ENCODE assay signal across 23 cellular contexts in the genomic region with DNA sequence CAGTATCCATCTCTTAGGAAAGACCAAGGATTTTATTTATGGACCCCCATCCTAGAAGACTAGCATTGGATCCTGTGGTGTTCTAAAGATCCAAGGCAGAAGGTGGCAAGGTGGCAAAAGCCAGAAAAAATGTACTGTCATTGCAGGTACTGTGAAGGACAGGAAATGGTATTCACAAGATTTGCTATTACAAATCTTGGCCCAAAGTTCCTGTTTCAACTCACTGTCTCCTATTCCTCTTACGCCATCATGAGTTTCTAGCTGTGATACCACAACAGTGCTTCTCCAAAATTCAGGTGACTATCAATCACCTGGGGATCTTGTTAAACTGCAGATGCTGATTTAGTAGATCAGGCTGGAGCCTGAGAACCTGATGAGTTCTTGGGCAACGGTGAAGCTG. TPM values are rescaled to one million over a fixed set of nuclear protein-coding genes. Genes with fewer than 3 reads are reported as not detected.
DNase-seq lines count a peak whose midpoint lies in the region; ATAC-seq and TF ChIP-seq lines count a peak whose summit lies in the region.
"Had no signal": no experiment of that assay in that cellular context is flagged by ENCODE, and none has a peak within 500 bp of the region (broad histone marks: within the 10 kb centered on the region; RNA-seq: fewer than 3 reads in every experiment).

No MANE protein-coding gene starts in this region.

- H3K4me3 ChIP-seq in CD4-positive, alpha-beta memory T cell (ENCODE audit: low read length in 2 of 2): peak overlapping the region in 1 of 2 donors; percentile 13
- H3K4me3 ChIP-seq in Loucy (ENCODE audit: low read length, poor library complexity, severe bottlenecking) (no peak overlapping the region), neutrophil (ENCODE audit: low read depth in 1 of 2, low read length in 1 of 2) (peak overlapping the region; percentile 56 to 60)
- H3K4me3 ChIP-seq: left ventricle myocardium inferior, right lobe of liver, suprapubic skin had no signal

- H3K4me1 Mint-ChIP-seq in CD4-positive, alpha-beta memory T cell: peaks cover 45 to 59% (median 52%) of the 10 kb centered on the region in 4 donors
- H3K4me1 Mint-ChIP-seq in activated T-helper 1 cell treated with anti-CD3 and anti-CD28 coated beads, Interleukin-12 subunit alpha, Interleukin-12 subunit beta, Interleukin-2, Interleukin-4 antibody, amounts not matched to agents 30 ng/mL and 10 ng/mL and 1 ng/mL, durations not matched to agents 14 hours and 24 hours and 36 hours (ENCODE audit: low read depth): peaks cover 54% of the 10 kb centered on the region
- H3K4me1 Mint-ChIP-seq: mesothelial cell of epicardium had no signal

- peak overlapping the region; percentile 36 for H3K27ac ChIP-seq in CD4-positive, alpha-beta memory T cell (ENCODE audit: low read depth, low read length)
- H3K27ac ChIP-seq in neutrophil: peak overlapping the region; percentile 94
- H3K27ac ChIP-seq: left ventricle myocardium inferior, parathyroid adenoma, right lobe of liver, suprapubic skin had no signal

- no peak overlapping the region for H2AFZ ChIP-seq in Loucy (ENCODE audit: low read length)
- H2AFZ ChIP-seq: parathyroid adenoma had no signal

- peak overlapping the region; percentile 70 to 94 (median 91) for H3K27ac Mint-ChIP-seq in CD4-positive, alpha-beta memory T cell
- H3K27ac Mint-ChIP-seq in activated T-helper 1 cell treated with anti-CD3 and anti-CD28 coated beads, Interleukin-12 subunit alpha, Interleukin-12 subunit beta, Interleukin-2, Interleukin-4 antibody, amounts not matched to agents 30 ng/mL and 10 ng/mL and 1 ng/mL, durations not matched to agents 14 hours and 24 hours and 36 hours: peak overlapping the region; percentile 50
- H3K27ac Mint-ChIP-seq: HFFc6, mesothelial cell of epicardium, nephron progenitor cell had no signal

- H3F3A ChIP-seq in Loucy (ENCODE audit: low read depth): no peaks in the 10 kb centered on the region

- DNase-seq in CD4-positive, alpha-beta memory T cell: peak in 4 of 5 donors; percentile 8 to 35 (median 18)
- no peak for DNase-seq in activated T-helper 1 cell treated with anti-CD3 and anti-CD28 coated beads, Interleukin-12 subunit alpha, Interleukin-12 subunit beta, Interleukin-2, Interleukin-4 antibody, amounts not matched to agents 30 ng/mL and 10 ng/mL and 1 ng/mL, durations not matched to agents 14 hours and 24 hours and 36 hours (ENCODE audit: low spot score)
- DNase-seq in NCI-H146 (lab: John Stamatoyannopoulos, UW) (no peak), HPDE6-E6E7 (ENCODE audit: extremely low spot score) (no peak)
- DNase-seq: activated CD4-positive, alpha-beta T cell treated with anti-CD3 and anti-CD28 coated beads for 4 hours; foreskin melanocyte; HFFc6; hippocampal formation; left ventricle myocardium inferior; NCI-H1092; NCI-H2029 treated with DMSO at 0.1 percent for 48 hours; NCI-H226; NCI-H774; nephron progenitor cell; PC-3; right lobe of liver; SHP77 treated with DMSO at 0.1 percent for 48 hours had no signal

- H3K36me3 ChIP-seq in CD4-positive, alpha-beta memory T cell (ENCODE audit: insufficient read depth, low read length): peaks cover 18% of the 10 kb centered on the region
- H3K36me3 ChIP-seq in Loucy (ENCODE audit: insufficient read depth, low read length) (peaks cover 23% of the 10 kb centered on the region; the same call in 1 of the 2 replicates), neutrophil (peaks cover 4% of the 10 kb centered on the region)

- CTCF ChIA-PET in CD4-positive, alpha-beta memory T cell (lab: Charles Lee; ENCODE audit: partially characterized antibody): interaction anchor here (0.7 to 1.5 kb wide), 3 partner anchors 9 to 152 kb away, joined by 3 to 6 read pairs (median 3); no protein-coding TSS in a partner anchor

- peaks cover 12 to 24% of the 10 kb centered on the region in 2 donors for H3K36me3 Mint-ChIP-seq in CD4-positive, alpha-beta memory T cell
- H3K36me3 Mint-ChIP-seq in activated T-helper 1 cell treated with anti-CD3 and anti-CD28 coated beads, Interleukin-12 subunit alpha, Interleukin-12 subunit beta, Interleukin-2, Interleukin-4 antibody, amounts not matched to agents 30 ng/mL and 10 ng/mL and 1 ng/mL, durations not matched to agents 14 hours and 24 hours and 36 hours (ENCODE audit: low read depth): peaks cover 33% of the 10 kb centered on the region

- H3K9ac ChIP-seq in Loucy (ENCODE audit: low read depth, low read length, poor library complexity, severe bottlenecking): no peak overlapping the region
- H3K9ac ChIP-seq: parathyroid adenoma had no signal

- no peaks in the 10 kb centered on the region for H3K27me3 Mint-ChIP-seq in CD4-positive, alpha-beta memory T cell
- no peaks in the 10 kb centered on the region for H3K27me3 Mint-ChIP-seq in activated T-helper 1 cell treated with anti-CD3 and anti-CD28 coated beads, Interleukin-12 subunit alpha, Interleukin-12 subunit beta, Interleukin-2, Interleukin-4 antibody, amounts not matched to agents 30 ng/mL and 10 ng/mL and 1 ng/mL, durations not matched to agents 14 hours and 24 hours and 36 hours (ENCODE audit: insufficient read depth)

- no peaks in the 10 kb centered on the region for H3K9me3 Mint-ChIP-seq in CD4-positive, alpha-beta memory T cell
- H3K9me3 Mint-ChIP-seq in activated T-helper 1 cell treated with anti-CD3 and anti-CD28 coated beads, Interleukin-12 subunit alpha, Interleukin-12 subunit beta, Interleukin-2, Interleukin-4 antibody, amounts not matched to agents 30 ng/mL and 10 ng/mL and 1 ng/mL, durations not matched to agents 14 hours and 24 hours and 36 hours: no peaks in the 10 kb centered on the region
- H3K9me3 Mint-ChIP-seq: HFFc6, mesothelial cell of epicardium, nephron progenitor cell had no signal

- H3K79me2 ChIP-seq in Loucy (ENCODE audit: insufficient read depth, low read length): no peaks in the 10 kb centered on the region
- H3K79me2 ChIP-seq: parathyroid adenoma had no signal

- intact Hi-C loops in CD4-positive, alpha-beta memory T cell (cut with micrococcal nuclease): no loop called here
- intact Hi-C loops in activated T-helper 1 cell treated with anti-CD3 and anti-CD28 coated beads, Interleukin-12 subunit alpha, Interleukin-12 subunit beta, Interleukin-2, Interleukin-4 antibody, amounts not matched to agents 30 ng/mL and 10 ng/mL and 1 ng/mL, durations not matched to agents 14 hours and 24 hours and 36 hours (cut with micrococcal nuclease): loop anchor here (10.0 kb wide), 1 partner anchor 474 kb away; the partner anchor contains the start of gene PRKAB2

- H3K9me2 ChIP-seq in Loucy (replicated peaks; ENCODE audit: low read depth, low read length): no peaks in the 10 kb centered on the region

- H3K9me3 ChIP-seq in CD4-positive, alpha-beta memory T cell (ENCODE audit: control insufficient read depth in 1 of 2, low read length in 2 of 2): no peaks in the 10 kb centered on the region
- H3K9me3 ChIP-seq in Loucy (ENCODE audit: insufficient read depth, low read depth, low read length): no peaks in the 10 kb centered on the region
- H3K9me3 ChIP-seq in neutrophil: no peaks in the 10 kb centered on the region
- H3K9me3 ChIP-seq: left ventricle myocardium inferior, right lobe of liver, suprapubic skin had no signal

- peak overlapping the region; percentile 24 for H3K4me2 ChIP-seq in Loucy (ENCODE audit: low read depth, low read length, poor library complexity, severe bottlenecking)

- H3K27me3 ChIP-seq in CD4-positive, alpha-beta memory T cell (ENCODE audit: insufficient read depth, low read length): no peaks in the 10 kb centered on the region
- H3K27me3 ChIP-seq in Loucy (ENCODE audit: insufficient read depth, low read length, poor library complexity, severe bottlenecking): no peaks in the 10 kb centered on the region
- no peaks in the 10 kb centered on the region for H3K27me3 ChIP-seq in neutrophil
- H3K27me3 ChIP-seq: right lobe of liver, suprapubic skin had no signal

- no peaks in the 10 kb centered on the region for H4K20me1 ChIP-seq in Loucy (ENCODE audit: insufficient read depth, low read length, poor library complexity, severe bottlenecking)

- POLR2A ChIA-PET in CD4-positive, alpha-beta memory T cell (lab: Charles Lee; ENCODE audit: partially characterized antibody): interaction anchor here (0.7 to 4.5 kb wide), 5 partner anchors 9 to 107 kb away, joined by 3 to 18 read pairs (median 3); partner anchors contain the start of genes ACP6 and BCL9

- TF ChIP-seq CTCF in Loucy (conservative IDR thresholded peaks at IDR 0.05; ENCODE audit: low read length) (no peak), neutrophil (IDR thresholded peaks at IDR 0.05) (peak; percentile 34)

- no peak for ATAC-seq in GM21367 (IDR thresholded peaks at IDR 0.05; ENCODE audit: unreplicated experiment)
- ATAC-seq: PC-3 had no signal

- peak overlapping the region in 7 of 8 donors; percentile 54 to 87 (median 80) for H3K4me3 Mint-ChIP-seq in CD4-positive, alpha-beta memory T cell
- no peak overlapping the region for H3K4me3 Mint-ChIP-seq in activated T-helper 1 cell treated with anti-CD3 and anti-CD28 coated beads, Interleukin-12 subunit alpha, Interleukin-12 subunit beta, Interleukin-2, Interleukin-4 antibody, amounts not matched to agents 30 ng/mL and 10 ng/mL and 1 ng/mL, durations not matched to agents 14 hours and 24 hours and 36 hours
- H3K4me3 Mint-ChIP-seq: HFFc6, mesothelial cell of epicardium, nephron progenitor cell had no signal

- peaks cover 46% of the 10 kb centered on the region for H3K4me1 ChIP-seq in CD4-positive, alpha-beta memory T cell (ENCODE audit: insufficient read depth, low read length)
- H3K4me1 ChIP-seq in Loucy (ENCODE audit: insufficient read depth, low read length, poor library complexity, severe bottlenecking) (peaks cover 31% of the 10 kb centered on the region), neutrophil (ENCODE audit: control insufficient read depth in 1 of 2, insufficient read depth in 1 of 2, low read depth in 1 of 2, low read length in 1 of 2) (peaks cover 85% of the 10 kb centered on the region in 2 experiments)
- H3K4me1 ChIP-seq: left ventricle myocardium inferior, right lobe of liver, suprapubic skin had no signal

RNA-seq across cellular contexts. Expression of gene ACP6, which starts 21.4 kb away (rescaled TPM):
- total RNA-seq in CD4-positive, alpha-beta memory T cell: 10 to 100 TPM; 22.0 to 22.7 TPM
- polyA plus RNA-seq in CD4-positive, alpha-beta memory T cell: 10 to 100 TPM; 15.4 to 18.3 TPM
- total RNA-seq in activated T-helper 1 cell treated with anti-CD3 and anti-CD28 coated beads, Interleukin-12 subunit alpha, Interleukin-12 subunit beta, Interleukin-2, Interleukin-4 antibody, amounts not matched to agents 30 ng/mL and 10 ng/mL and 1 ng/mL, durations not matched to agents 14 hours and 24 hours and 36 hours: 14.1 and 14.7 TPM in 2 replicates

Comparison
In these comparisons a context has a peak if more than half of its experiments do, and no peak if none do; other contexts are left out.
1. DNase-seq: peak in CD4-positive, alpha-beta memory T cell (4 of 5); none in activated T-helper 1 cell treated with anti-CD3 and anti-CD28 coated beads, Interleukin-12 subunit alpha, Interleukin-12 subunit beta, Interleukin-2, Interleukin-4 antibody, amounts not matched to agents 30 ng/mL and 10 ng/mL and 1 ng/mL, durations not matched to agents 14 hours and 24 hours and 36 hours (single experiment), NCI-H146 (single experiment) and HPDE6-E6E7 (single experiment).